In genomic region chr12:68482660-68483059, GRCh38 we compare ENCODE assay signal across 9 cellular contexts.
DNase-seq lines count a peak whose midpoint lies in the region; ATAC-seq lines count a peak whose summit lies in the region.
"Had no signal": no experiment of that assay in that cellular context is flagged by ENCODE, and none has a peak within 500 bp of the region (broad histone marks: within the 10 kb centered on the region; RNA-seq: fewer than 3 reads in every experiment).

No MANE protein-coding gene starts in this region.

- no peak overlapping the region for H3K4me3 ChIP-seq in CD4-positive, alpha-beta memory T cell (ENCODE audit: low read length in 2 of 2)
- H3K4me3 ChIP-seq: right lobe of liver had no signal

- H3K27me3 Mint-ChIP-seq in CD4-positive, alpha-beta memory T cell = no peaks in the 10 kb centered on the region
- no peaks in the 10 kb centered on the region for H3K27me3 Mint-ChIP-seq in activated T-helper 1 cell treated with anti-CD3 and anti-CD28 coated beads, Interleukin-12 subunit alpha, Interleukin-12 subunit beta, Interleukin-2, Interleukin-4 antibody, amounts not matched to agents 30 ng/mL and 10 ng/mL and 1 ng/mL, durations not matched to agents 14 hours and 24 hours and 36 hours (ENCODE audit: insufficient read depth)

- H3K4me1 Mint-ChIP-seq in CD4-positive, alpha-beta memory T cell = peaks cover 17 to 35% (median 28%) of the 10 kb centered on the region in 4 donors
- H3K4me1 Mint-ChIP-seq in activated T-helper 1 cell treated with anti-CD3 and anti-CD28 coated beads, Interleukin-12 subunit alpha, Interleukin-12 subunit beta, Interleukin-2, Interleukin-4 antibody, amounts not matched to agents 30 ng/mL and 10 ng/mL and 1 ng/mL, durations not matched to agents 14 hours and 24 hours and 36 hours (ENCODE audit: low read depth) = peaks cover 69% of the 10 kb centered on the region

- CTCF ChIA-PET in CD4-positive, alpha-beta memory T cell (lab: Charles Lee; ENCODE audit: partially characterized antibody) = interaction anchor here (0.6 to 1.2 kb wide), 2 partner anchors 17 to 124 kb away, joined by 3 to 4 read pairs; no protein-coding TSS in a partner anchor

- H3K36me3 ChIP-seq in CD4-positive, alpha-beta memory T cell (ENCODE audit: insufficient read depth, low read length) = no peaks in the 10 kb centered on the region
- H3K36me3 ChIP-seq: right lobe of liver had no signal

- ATAC-seq in GM19043 (IDR thresholded peaks at IDR 0.05; ENCODE audit: low read depth, unreplicated experiment) = peak; percentile 65
- ATAC-seq in HG03039 (IDR thresholded peaks at IDR 0.05; ENCODE audit: unreplicated experiment) = peak; percentile 57

- no peaks in the 10 kb centered on the region for H3K27me3 ChIP-seq in CD4-positive, alpha-beta memory T cell (ENCODE audit: insufficient read depth, low read length)
- H3K27me3 ChIP-seq: right lobe of liver had no signal

- peak in 3 of 5 donors; percentile 8 to 31 (median 24) for DNase-seq in CD4-positive, alpha-beta memory T cell
- DNase-seq in activated T-helper 1 cell treated with anti-CD3 and anti-CD28 coated beads, Interleukin-12 subunit alpha, Interleukin-12 subunit beta, Interleukin-2, Interleukin-4 antibody, amounts not matched to agents 30 ng/mL and 10 ng/mL and 1 ng/mL, durations not matched to agents 14 hours and 24 hours and 36 hours (ENCODE audit: low spot score) = peak; percentile 44
- no peak for DNase-seq in NCI-H2107 (lab: John Stamatoyannopoulos, UW)
- DNase-seq in GDM1 (lab: John Stamatoyannopoulos, UW) = no peak
- no peak for DNase-seq in NOMO-1 treated with dmso at 0.1 percent for 144 hours (lab: John Stamatoyannopoulos, UW; ENCODE audit: unreplicated experiment)
- DNase-seq in stimulated activated naive CD4-positive, alpha-beta T cell treated with Interleukin-2 at 50 U/mL for 16 hours (lab: John Stamatoyannopoulos, UW) = no peak
- DNase-seq: right lobe of liver had no signal

- POLR2A ChIA-PET in CD4-positive, alpha-beta memory T cell (lab: Charles Lee; ENCODE audit: partially characterized antibody) = interaction anchor here (0.6 to 1.6 kb wide), 9 partner anchors 8 to 246 kb away, joined by 3 to 5 read pairs (median 4); partner anchors contain the start of gene RAP1B

- peaks cover 28% of the 10 kb centered on the region for H3K4me1 ChIP-seq in CD4-positive, alpha-beta memory T cell (ENCODE audit: insufficient read depth, low read length)
- H3K4me1 ChIP-seq: right lobe of liver had no signal

- intact Hi-C loops in CD4-positive, alpha-beta memory T cell (cut with micrococcal nuclease) = no loop called here
- intact Hi-C loops in activated T-helper 1 cell treated with anti-CD3 and anti-CD28 coated beads, Interleukin-12 subunit alpha, Interleukin-12 subunit beta, Interleukin-2, Interleukin-4 antibody, amounts not matched to agents 30 ng/mL and 10 ng/mL and 1 ng/mL, durations not matched to agents 14 hours and 24 hours and 36 hours (cut with micrococcal nuclease) = loop anchor here (1.0 to 5.0 kb wide), 3 partner anchors 9 to 362 kb away; no protein-coding TSS in a partner anchor

- peaks cover 0 to 5% (median 0%) of the 10 kb centered on the region in 8 donors for H3K9me3 Mint-ChIP-seq in CD4-positive, alpha-beta memory T cell
- peaks cover 16% of the 10 kb centered on the region for H3K9me3 Mint-ChIP-seq in activated T-helper 1 cell treated with anti-CD3 and anti-CD28 coated beads, Interleukin-12 subunit alpha, Interleukin-12 subunit beta, Interleukin-2, Interleukin-4 antibody, amounts not matched to agents 30 ng/mL and 10 ng/mL and 1 ng/mL, durations not matched to agents 14 hours and 24 hours and 36 hours

- H3K27ac ChIP-seq in CD4-positive, alpha-beta memory T cell (ENCODE audit: low read depth, low read length) = no peak overlapping the region
- H3K27ac ChIP-seq: right lobe of liver had no signal

- H3K27ac Mint-ChIP-seq in CD4-positive, alpha-beta memory T cell = peak overlapping the region; percentile 22 to 87 (median 66)
- H3K27ac Mint-ChIP-seq in activated T-helper 1 cell treated with anti-CD3 and anti-CD28 coated beads, Interleukin-12 subunit alpha, Interleukin-12 subunit beta, Interleukin-2, Interleukin-4 antibody, amounts not matched to agents 30 ng/mL and 10 ng/mL and 1 ng/mL, durations not matched to agents 14 hours and 24 hours and 36 hours = peak overlapping the region; percentile 91

- H3K36me3 Mint-ChIP-seq in CD4-positive, alpha-beta memory T cell = peaks cover 0 to 4% of the 10 kb centered on the region in 2 donors
- H3K36me3 Mint-ChIP-seq in activated T-helper 1 cell treated with anti-CD3 and anti-CD28 coated beads, Interleukin-12 subunit alpha, Interleukin-12 subunit beta, Interleukin-2, Interleukin-4 antibody, amounts not matched to agents 30 ng/mL and 10 ng/mL and 1 ng/mL, durations not matched to agents 14 hours and 24 hours and 36 hours (ENCODE audit: low read depth) = peaks cover 11% of the 10 kb centered on the region

- H3K4me3 Mint-ChIP-seq in CD4-positive, alpha-beta memory T cell = peak overlapping the region in 5 of 8 donors; percentile 1 to 57 (median 36)
- peak overlapping the region; percentile 66 for H3K4me3 Mint-ChIP-seq in activated T-helper 1 cell treated with anti-CD3 and anti-CD28 coated beads, Interleukin-12 subunit alpha, Interleukin-12 subunit beta, Interleukin-2, Interleukin-4 antibody, amounts not matched to agents 30 ng/mL and 10 ng/mL and 1 ng/mL, durations not matched to agents 14 hours and 24 hours and 36 hours

- no peaks in the 10 kb centered on the region for H3K9me3 ChIP-seq in CD4-positive, alpha-beta memory T cell (ENCODE audit: control insufficient read depth in 1 of 2, low read length in 2 of 2)
- H3K9me3 ChIP-seq: right lobe of liver had no signal

Comparison
In these comparisons a context has a peak if more than half of its experiments do, and no peak if none do; other contexts are left out.
1. DNase-seq: peak in CD4-positive, alpha-beta memory T cell (3 of 5) and activated T-helper 1 cell treated with anti-CD3 and anti-CD28 coated beads, Interleukin-12 subunit alpha, Interleukin-12 subunit beta, Interleukin-2, Interleukin-4 antibody, amounts not matched to agents 30 ng/mL and 10 ng/mL and 1 ng/mL, durations not matched to agents 14 hours and 24 hours and 36 hours (single experiment); none in NCI-H2107 (single experiment), GDM1 (single experiment), NOMO-1 treated with dmso at 0.1 percent for 144 hours (single experiment) and stimulated activated naive CD4-positive, alpha-beta T cell treated with Interleukin-2 at 50 U/mL for 16 hours (single experiment).